8 cellular contexts compared by ENCODE assay signal in the genomic region with DNA sequence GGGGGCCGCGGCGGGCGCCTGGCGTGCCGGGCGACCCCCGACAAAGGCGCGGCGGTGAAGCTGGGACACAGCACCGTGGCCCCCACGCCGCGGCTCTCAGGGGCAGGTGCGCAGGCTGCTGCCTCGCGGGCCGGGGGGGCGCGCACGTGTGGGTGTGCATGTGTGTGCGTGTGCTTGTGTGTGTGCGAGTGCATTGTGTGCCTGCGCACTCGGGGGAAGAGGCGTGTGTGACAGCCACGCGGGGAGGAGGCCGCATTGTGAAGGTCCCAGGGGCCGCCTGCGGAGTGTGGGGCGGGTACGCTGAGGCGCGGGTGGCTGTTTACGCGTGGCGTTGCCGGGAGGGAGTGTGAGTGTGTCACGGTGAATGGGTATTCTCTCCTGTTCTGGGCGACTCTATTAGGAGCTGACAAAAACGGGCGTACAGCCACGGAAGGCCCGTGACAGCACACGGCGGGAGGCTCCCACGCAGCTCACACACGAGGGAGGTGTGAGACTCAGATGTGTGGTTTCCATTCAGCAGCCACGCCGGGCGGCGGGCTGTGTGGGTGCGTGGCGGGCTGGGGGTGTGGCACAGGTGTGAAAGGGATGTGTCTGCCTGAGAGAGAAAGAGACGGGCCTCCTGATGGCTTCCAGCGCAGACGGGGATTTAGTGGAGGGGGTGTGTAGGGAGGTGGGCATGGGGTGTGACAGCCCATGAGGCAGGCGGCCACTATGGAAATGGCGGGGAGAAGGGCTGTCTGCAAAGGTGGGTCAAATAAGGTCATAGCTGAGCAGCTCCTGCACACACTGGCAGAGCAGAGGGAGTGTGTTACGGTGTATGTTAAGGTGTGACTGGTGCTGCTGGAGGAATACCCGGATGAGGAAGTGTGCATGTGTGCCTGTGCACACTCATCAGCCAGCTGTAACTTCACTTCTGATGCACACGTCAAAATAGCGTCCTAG. TPM values are rescaled to one million over a fixed set of nuclear protein-coding genes. Genes with fewer than 3 reads are reported as not detected.
DNase-seq lines count a peak whose midpoint lies in the region; ATAC-seq, FAIRE-seq and TF ChIP-seq lines count a peak whose summit lies in the region.
"Had no signal": no experiment of that assay in that cellular context is flagged by ENCODE, and none has a peak within 500 bp of the region (broad histone marks: within the 10 kb centered on the region; RNA-seq: fewer than 3 reads in every experiment).

No MANE protein-coding gene starts in this region.

- no peaks in the 10 kb centered on the region for H3K4me1 ChIP-seq in cardiac muscle cell (ENCODE audit: low read depth)

- no peaks in the 10 kb centered on the region for H3K36me3 ChIP-seq in cardiac muscle cell

- H3K4me3 ChIP-seq in cardiac muscle cell, result peak overlapping the region; percentile 34
- H3K4me3 ChIP-seq in retinal pigment epithelial cell (ENCODE audit: low read length), result peak overlapping the region; percentile 45

- no peak for FAIRE-seq in D721Med (lab: Jason Lieb, UNC)
- FAIRE-seq: TTC549 had no signal

- no peak overlapping the region for H3K27ac Mint-ChIP-seq in activated T-helper 2 cell treated with anti-CD3 and anti-CD28 coated beads, Interferon-gamma antibody, Interleukin-2, Interleukin-4, amounts not matched to agents 10 μg/mL and 5 μg/mL and 100 μg/mL, durations not matched to agents 14 hours and 24 hours and 36 hours

- no peaks in the 10 kb centered on the region for H3K9me3 ChIP-seq in cardiac muscle cell (ENCODE audit: low read depth)

- peaks cover 62% of the 10 kb centered on the region for H3K27me3 Mint-ChIP-seq in activated T-helper 2 cell treated with anti-CD3 and anti-CD28 coated beads, Interferon-gamma antibody, Interleukin-2, Interleukin-4, amounts not matched to agents 10 μg/mL and 5 μg/mL and 100 μg/mL, durations not matched to agents 14 hours and 24 hours and 36 hours (ENCODE audit: low read depth)

- H3K27ac ChIP-seq in cardiac muscle cell, result no peak overlapping the region

- H3K36me3 Mint-ChIP-seq in activated T-helper 2 cell treated with anti-CD3 and anti-CD28 coated beads, Interferon-gamma antibody, Interleukin-2, Interleukin-4, amounts not matched to agents 10 μg/mL and 5 μg/mL and 100 μg/mL, durations not matched to agents 14 hours and 24 hours and 36 hours (ENCODE audit: low read depth), result no peaks in the 10 kb centered on the region

- no peak for TF ChIP-seq CTCF in cardiac muscle cell (IDR thresholded peaks at IDR 0.05; ENCODE audit: low read depth, low read length)
- TF ChIP-seq CTCF in retinal pigment epithelial cell (conservative IDR thresholded peaks at IDR 0.05; ENCODE audit: low read depth, low read length), result no peak
- no peak for TF ChIP-seq CTCF in D721Med (IDR thresholded peaks at IDR 0.05; ENCODE audit: insufficient read depth, missing control alignments)

- peak; percentile 48 for DNase-seq in NCI-H2171 treated with DMSO at 0.1 percent for 48 hours (lab: John Stamatoyannopoulos, UW)
- no peak for DNase-seq in activated T-helper 2 cell treated with anti-CD3 and anti-CD28 coated beads, Interferon-gamma antibody, Interleukin-2, Interleukin-4, amounts not matched to agents 10 μg/mL and 5 μg/mL and 100 μg/mL, durations not matched to agents 14 hours and 24 hours and 36 hours (ENCODE audit: low spot score)
- no peak for DNase-seq in cardiac muscle cell (ENCODE audit: low read depth in 1 of 2, low spot score in 1 of 2)
- DNase-seq in retinal pigment epithelial cell (ENCODE audit: low read depth), result no peak
- DNase-seq in NCI-H1436 (lab: John Stamatoyannopoulos, UW), result no peak
- no peak for DNase-seq in D721Med (ENCODE audit: insufficient read length, low spot score)

- H3K4me3 Mint-ChIP-seq in activated T-helper 2 cell treated with anti-CD3 and anti-CD28 coated beads, Interferon-gamma antibody, Interleukin-2, Interleukin-4, amounts not matched to agents 10 μg/mL and 5 μg/mL and 100 μg/mL, durations not matched to agents 14 hours and 24 hours and 36 hours (ENCODE audit: low read depth), result peak overlapping the region; percentile 67

- H3K27me3 ChIP-seq in cardiac muscle cell, result peaks cover 36% of the 10 kb centered on the region

- peaks cover 22% of the 10 kb centered on the region for H3K4me1 Mint-ChIP-seq in activated T-helper 2 cell treated with anti-CD3 and anti-CD28 coated beads, Interferon-gamma antibody, Interleukin-2, Interleukin-4, amounts not matched to agents 10 μg/mL and 5 μg/mL and 100 μg/mL, durations not matched to agents 14 hours and 24 hours and 36 hours (ENCODE audit: low read depth)

- peak; percentile 28 for ATAC-seq in GM18867 (IDR thresholded peaks at IDR 0.05; ENCODE audit: unreplicated experiment)

- intact Hi-C loops in activated T-helper 2 cell treated with anti-CD3 and anti-CD28 coated beads, Interferon-gamma antibody, Interleukin-2, Interleukin-4, amounts not matched to agents 10 μg/mL and 5 μg/mL and 100 μg/mL, durations not matched to agents 14 hours and 24 hours and 36 hours (cut with micrococcal nuclease), result no loop called here

- no peaks in the 10 kb centered on the region for H3K9me3 Mint-ChIP-seq in activated T-helper 2 cell treated with anti-CD3 and anti-CD28 coated beads, Interferon-gamma antibody, Interleukin-2, Interleukin-4, amounts not matched to agents 10 μg/mL and 5 μg/mL and 100 μg/mL, durations not matched to agents 14 hours and 24 hours and 36 hours

RNA-seq across cellular contexts. Expression of gene PODXL2, which starts 0.7 kb away (rescaled TPM):
- 3.5 and 3.9 TPM in 2 replicates for total RNA-seq in activated T-helper 2 cell treated with anti-CD3 and anti-CD28 coated beads, Interferon-gamma antibody, Interleukin-2, Interleukin-4, amounts not matched to agents 10 μg/mL and 5 μg/mL and 100 μg/mL, durations not matched to agents 14 hours and 24 hours and 36 hours
- total RNA-seq in cardiac muscle cell, result 18.3 and 24.9 TPM in 2 replicates
- polyA plus RNA-seq in cardiac muscle cell, result 16.0 and 16.3 TPM in 2 replicates

RNA-seq across cellular contexts. Expression of gene MCM2, which starts 31.5 kb away (rescaled TPM):
- 196 and 215 TPM in 2 replicates for total RNA-seq in activated T-helper 2 cell treated with anti-CD3 and anti-CD28 coated beads, Interferon-gamma antibody, Interleukin-2, Interleukin-4, amounts not matched to agents 10 μg/mL and 5 μg/mL and 100 μg/mL, durations not matched to agents 14 hours and 24 hours and 36 hours
- 43.5 and 76.4 TPM in 2 replicates for total RNA-seq in cardiac muscle cell
- polyA plus RNA-seq in cardiac muscle cell, result 33.3 and 41.7 TPM in 2 replicates

RNA-seq across cellular contexts. Expression of gene TPRA1, which starts 39.2 kb away (rescaled TPM):
- total RNA-seq in activated T-helper 2 cell treated with anti-CD3 and anti-CD28 coated beads, Interferon-gamma antibody, Interleukin-2, Interleukin-4, amounts not matched to agents 10 μg/mL and 5 μg/mL and 100 μg/mL, durations not matched to agents 14 hours and 24 hours and 36 hours, result 36.0 and 37.1 TPM in 2 replicates
- 41.0 and 43.3 TPM in 2 replicates for total RNA-seq in cardiac muscle cell
- polyA plus RNA-seq in cardiac muscle cell, result 39.9 and 40.7 TPM in 2 replicates

RNA-seq across cellular contexts. Expression of gene ABTB1, which starts 43.0 kb away (rescaled TPM):
- 11.7 and 12.1 TPM in 2 replicates for total RNA-seq in activated T-helper 2 cell treated with anti-CD3 and anti-CD28 coated beads, Interferon-gamma antibody, Interleukin-2, Interleukin-4, amounts not matched to agents 10 μg/mL and 5 μg/mL and 100 μg/mL, durations not matched to agents 14 hours and 24 hours and 36 hours
- 3.9 and 8.0 TPM in 2 replicates for total RNA-seq in cardiac muscle cell
- 17.1 and 30.4 TPM in 2 replicates for polyA plus RNA-seq in cardiac muscle cell
